Comparison of ENCODE assay signal across 8 cellular contexts in the genomic region with DNA sequence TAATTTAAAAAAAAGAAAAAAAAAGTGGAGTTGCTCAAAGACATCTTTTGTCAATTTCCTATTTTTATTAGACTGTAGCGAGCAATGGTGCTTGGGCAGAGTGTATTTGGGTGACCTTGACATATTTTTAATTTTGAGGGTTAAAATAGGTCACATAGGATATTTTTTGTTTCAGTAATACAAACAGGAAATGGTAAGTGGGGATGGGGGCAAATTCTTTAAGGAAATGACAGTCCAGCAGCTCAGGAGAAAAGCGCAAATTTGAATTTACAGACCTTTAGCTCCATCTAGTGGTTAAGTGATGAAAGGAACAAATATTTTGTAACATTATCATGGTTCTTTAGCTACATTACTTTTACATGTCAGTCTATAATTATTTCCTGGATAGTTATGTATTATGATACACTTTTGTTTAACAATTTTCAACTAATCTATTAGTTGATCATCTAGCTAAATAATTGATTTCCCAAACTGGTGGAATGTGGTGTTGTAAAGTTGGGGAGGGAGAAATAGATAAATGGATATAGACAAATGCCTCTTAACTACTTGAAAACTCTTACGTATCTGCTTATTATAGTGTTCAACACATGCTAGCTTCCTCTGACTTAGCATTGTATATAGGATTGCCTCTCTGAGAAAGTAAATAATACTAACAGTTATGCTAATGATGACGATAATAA. TPM values are rescaled to one million over a fixed set of nuclear protein-coding genes. Genes with fewer than 3 reads are reported as not detected.
A peak's percentile ranks its signal among the peaks of the same experiment; 100 is the strongest.
DNase-seq lines count a peak whose midpoint lies in the region; ATAC-seq and TF ChIP-seq lines count a peak whose summit lies in the region.

No MANE protein-coding gene starts in this region.

- H4K8ac ChIP-seq in mesenchymal stem cell (ENCODE audit: low read length), result no peak overlapping the region

- CTCF ChIA-PET in OCI-LY7 (lab: Charles Lee; ENCODE audit: unreplicated experiment), result interaction anchor here (0.6 to 2.2 kb wide), 6 partner anchors 10 to 147 kb away, joined by 3 to 19 read pairs (median 3); a partner anchor contains a TSS

- POLR2A ChIA-PET in OCI-LY7 (lab: Charles Lee), result interaction anchor here (0.5 to 1.9 kb wide), 13 partner anchors 10 to 241 kb away, joined by 3 to 27 read pairs (median 5); a partner anchor contains a TSS

- H3K14ac ChIP-seq in mesenchymal stem cell (ENCODE audit: low read length in 2 of 2), result no peak overlapping the region

- H3K4me1 ChIP-seq in OCI-LY7 (ENCODE audit: insufficient read depth, low read length, poor library complexity, severe bottlenecking), result peaks cover 38% of the 10 kb centered on the region
- H3K4me1 ChIP-seq in mesenchymal stem cell (ENCODE audit: control insufficient read depth, insufficient read depth, low read depth, low read length), result peaks cover 5% of the 10 kb centered on the region
- no peaks in the 10 kb centered on the region for H3K4me1 ChIP-seq in effector memory CD4-positive, alpha-beta T cell (ENCODE audit: control insufficient read depth, insufficient read depth, low read length, poor library complexity, severe bottlenecking)

- no peaks in the 10 kb centered on the region for H3K9me2 ChIP-seq in OCI-LY7 (ENCODE audit: insufficient read depth, low read length)

- no peak overlapping the region for H3K23ac ChIP-seq in mesenchymal stem cell (ENCODE audit: low read length in 2 of 2)

- H2AFZ ChIP-seq in OCI-LY7 (ENCODE audit: low read length), result no peak overlapping the region
- no peak overlapping the region for H2AFZ ChIP-seq in mesenchymal stem cell (ENCODE audit: low read depth, low read length)

- no peak overlapping the region for H2BK12ac ChIP-seq in mesenchymal stem cell (ENCODE audit: low read length in 2 of 2)

- H3K27me3 ChIP-seq in HL-60 (ENCODE audit: insufficient read depth, poor library complexity, severe bottlenecking) (no peaks in the 10 kb centered on the region), mesenchymal stem cell (ENCODE audit: control insufficient read depth in 1 of 2, insufficient read depth in 1 of 2, low read length in 2 of 2) (no peaks in the 10 kb centered on the region)
- no peaks in the 10 kb centered on the region for H3K27me3 ChIP-seq in effector memory CD4-positive, alpha-beta T cell (replicated peaks; ENCODE audit: control insufficient read depth, insufficient read depth, low read length, poor library complexity, severe bottlenecking)

- H3K9me3 ChIP-seq in OCI-LY7 (ENCODE audit: low read length) (no peaks in the 10 kb centered on the region), mesenchymal stem cell (ENCODE audit: control insufficient read depth, low read length) (no peaks in the 10 kb centered on the region)
- H3K9me3 ChIP-seq in effector memory CD4-positive, alpha-beta T cell (ENCODE audit: control insufficient read depth, low read length), result no peaks in the 10 kb centered on the region

- intact Hi-C loops in Right ventricle myocardium superior (cut with DNase I) (no loop called here), Right ventricle myocardium inferior (cut with DNase I) (loop anchor here (1.0 kb wide), 3 partner anchors 114 to 239 kb away; no protein-coding TSS in a partner anchor), OCI-LY7 (cut with micrococcal nuclease; ENCODE audit: unreplicated experiment) (loop anchor here (1.0 to 5.0 kb wide), 7 partner anchors 37 to 548 kb away; a partner anchor contains a TSS)
- intact Hi-C loops in dendritic cell treated with granulocyte-macrophage colony-stimulating factor and Interleukin-4, amounts not matched to agents 40 ng/mL and 50 ng/mL, for 4 days (cut with micrococcal nuclease), result loop anchor here (1.0 to 5.0 kb wide), 4 partner anchors 67 to 548 kb away; no protein-coding TSS in a partner anchor

- H3K9ac ChIP-seq in mesenchymal stem cell (ENCODE audit: low read length), result peak overlapping the region; percentile 23

- peaks cover 2% of the 10 kb centered on the region for H3K9me3 Mint-ChIP-seq in dendritic cell treated with granulocyte-macrophage colony-stimulating factor and Interleukin-4, amounts not matched to agents 40 ng/mL and 50 ng/mL, for 4 days

- no peak overlapping the region for H3K4ac ChIP-seq in mesenchymal stem cell (ENCODE audit: low read depth in 1 of 2, low read length in 2 of 2)

- no TSS peak for BruUV-seq in OCI-LY7 (replicated peaks; lab: Mats Ljungman, UMichigan)

- H2BK120ac ChIP-seq in mesenchymal stem cell (ENCODE audit: low read depth, low read length), result no peak overlapping the region

- H2BK5ac ChIP-seq in mesenchymal stem cell (ENCODE audit: low read depth, low read length, poor library complexity, severe bottlenecking), result no peak overlapping the region

- no peak overlapping the region for H3K18ac ChIP-seq in mesenchymal stem cell (ENCODE audit: low read depth in 1 of 2, low read length in 2 of 2)

- H3K27me3 Mint-ChIP-seq in dendritic cell treated with granulocyte-macrophage colony-stimulating factor and Interleukin-4, amounts not matched to agents 40 ng/mL and 50 ng/mL, for 4 days, result no peaks in the 10 kb centered on the region

- DNase-seq in Right ventricle myocardium superior (no peak), Right ventricle myocardium inferior (ENCODE audit: missing footprints) (no peak), HL-60 (ENCODE audit: low read depth in 1 of 2, low spot score in 1 of 2) (peak in 1 of 2 experiments; percentile 34), OCI-LY7 (ENCODE audit: low spot score) (peak; percentile 82), mesenchymal stem cell (peak; percentile 75)
- no peak for DNase-seq in effector memory CD4-positive, alpha-beta T cell

- H3K27ac ChIP-seq in HL-60 (replicated peaks) (no peak overlapping the region), OCI-LY7 (ENCODE audit: low read depth, low read length, poor library complexity, severe bottlenecking) (peak overlapping the region; percentile 40), mesenchymal stem cell (ENCODE audit: low read length, poor library complexity, severe bottlenecking) (no peak overlapping the region)
- no peak overlapping the region for H3K27ac ChIP-seq in effector memory CD4-positive, alpha-beta T cell (ENCODE audit: insufficient read depth, low read length, poor library complexity, severe bottlenecking)

- no peak overlapping the region for H2AK5ac ChIP-seq in mesenchymal stem cell (ENCODE audit: low read length, severe bottlenecking)

- ATAC-seq in Right ventricle myocardium superior (ENCODE audit: poor library complexity), result peak; percentile 56
- ATAC-seq in Right ventricle myocardium inferior, result no peak
- no peak for ATAC-seq in GM21360 (IDR thresholded peaks at IDR 0.05; ENCODE audit: unreplicated experiment)

- WGBS in mesenchymal stem cell, result 72% methylated on average over 2 of the region's 4 CpGs

- H3K4me2 ChIP-seq in OCI-LY7 (ENCODE audit: low read length), result no peak overlapping the region
- H3K4me2 ChIP-seq in mesenchymal stem cell (ENCODE audit: low read length, poor library complexity, severe bottlenecking), result no peak overlapping the region

- H4K20me1 ChIP-seq in OCI-LY7 (ENCODE audit: insufficient read depth, low read length), result peaks cover 4% of the 10 kb centered on the region; the same call in 1 of the 2 replicates

- no peak overlapping the region for H2BK15ac ChIP-seq in mesenchymal stem cell (ENCODE audit: low read depth, poor library complexity, severe bottlenecking)

- H3K36me3 ChIP-seq in OCI-LY7 (ENCODE audit: insufficient read depth, low read length), result peaks cover 9% of the 10 kb centered on the region
- no peaks in the 10 kb centered on the region for H3K36me3 ChIP-seq in mesenchymal stem cell (ENCODE audit: control insufficient read depth in 1 of 2, insufficient read depth in 2 of 2, low read depth in 1 of 2, low read length in 2 of 2)
- H3K36me3 ChIP-seq in effector memory CD4-positive, alpha-beta T cell (ENCODE audit: control insufficient read depth, insufficient read depth, low read length), result no peaks in the 10 kb centered on the region

- H3K4me3 Mint-ChIP-seq in dendritic cell treated with granulocyte-macrophage colony-stimulating factor and Interleukin-4, amounts not matched to agents 40 ng/mL and 50 ng/mL, for 4 days, result no peak overlapping the region

- H3K4me3 ChIP-seq in HL-60 (replicated peaks; ENCODE audit: insufficient read depth, low read length) (no peak overlapping the region), OCI-LY7 (ENCODE audit: low read depth, low read length, poor library complexity, severe bottlenecking) (no peak overlapping the region), mesenchymal stem cell (ENCODE audit: insufficient read depth in 1 of 2, low read depth in 1 of 2, low read length in 2 of 2) (no peak overlapping the region)
- H3K4me3 ChIP-seq in effector memory CD4-positive, alpha-beta T cell (ENCODE audit: insufficient read depth, low read depth, low read length, poor library complexity, severe bottlenecking), result no peak overlapping the region

- peaks cover 45% of the 10 kb centered on the region for H3K4me1 Mint-ChIP-seq in dendritic cell treated with granulocyte-macrophage colony-stimulating factor and Interleukin-4, amounts not matched to agents 40 ng/mL and 50 ng/mL, for 4 days (ENCODE audit: low read depth)

- H3K79me2 ChIP-seq in OCI-LY7 (ENCODE audit: insufficient read depth, low read depth, low read length), result no peaks in the 10 kb centered on the region

- H3K36me3 Mint-ChIP-seq in dendritic cell treated with granulocyte-macrophage colony-stimulating factor and Interleukin-4, amounts not matched to agents 40 ng/mL and 50 ng/mL, for 4 days (ENCODE audit: low read depth), result no peaks in the 10 kb centered on the region

- no peaks in the 10 kb centered on the region for H3K79me1 ChIP-seq in mesenchymal stem cell (replicated peaks; ENCODE audit: low read length, poor library complexity, severe bottlenecking)

- no peak overlapping the region for H4K91ac ChIP-seq in mesenchymal stem cell (ENCODE audit: low read length)

- TF ChIP-seq CTCF in HL-60 (IDR thresholded peaks at IDR 0.05; ENCODE audit: insufficient read depth, low read length), result peak; percentile 28
- peak; percentile 92 for TF ChIP-seq CTCF in OCI-LY7 (conservative IDR thresholded peaks at IDR 0.05; ENCODE audit: low read length)

- H3K27ac Mint-ChIP-seq in dendritic cell treated with granulocyte-macrophage colony-stimulating factor and Interleukin-4, amounts not matched to agents 40 ng/mL and 50 ng/mL, for 4 days, result peak overlapping the region; percentile 43

RNA-seq across cellular contexts. Expression of a gene that starts 10.0 kb away (rescaled TPM):
- total RNA-seq in Right ventricle myocardium superior (133 TPM), Right ventricle myocardium inferior (143 TPM), OCI-LY7 (2022) (27.1 and 35.0 TPM in 2 replicates)
- total RNA-seq in OCI-LY7 (2014; rRNA removed; shearing (Covaris generic)), result 31.2 and 40.1 TPM in 2 replicates
- polyA plus RNA-seq in mesenchymal stem cell (2013, experiment 1 of 2), result 334 TPM
- polyA plus RNA-seq in mesenchymal stem cell (2013, experiment 2 of 2), result 337 TPM

Comparison
In these comparisons a context has a peak if more than half of its experiments do, and no peak if none do; other contexts are left out.
1. DNase-seq: peak in OCI-LY7 (single experiment) and mesenchymal stem cell (single experiment); none in Right ventricle myocardium superior (single experiment), Right ventricle myocardium inferior (single experiment) and effector memory CD4-positive, alpha-beta T cell (0 of 3).